ENCODE assay signal across 8 cellular contexts in genomic region chr6:20564269-20564668, GRCh38. TPM values are rescaled to one million over a fixed set of nuclear protein-coding genes. Genes with fewer than 3 reads are reported as not detected.
DNase-seq lines count a peak whose midpoint lies in the region; ATAC-seq, FAIRE-seq and TF ChIP-seq lines count a peak whose summit lies in the region.

No MANE protein-coding gene starts in this region.

- H3K4me1 ChIP-seq in right atrium auricular region, result no peaks in the 10 kb centered on the region

- H3K27me3 ChIP-seq in right atrium auricular region, result no peaks in the 10 kb centered on the region

- no peak overlapping the region for H3K4me3 ChIP-seq in right atrium auricular region
- no peak overlapping the region for H3K4me3 ChIP-seq in retinal pigment epithelial cell (ENCODE audit: low read length)

- H3K9me3 ChIP-seq in right atrium auricular region, result no peaks in the 10 kb centered on the region

- no peak for TF ChIP-seq POLR2A in erythroblast (IDR thresholded peaks at IDR 0.05; ENCODE audit: low read length)

- no peak for FAIRE-seq in urothelium cell line (lab: Jason Lieb, UNC)

- H3K36me3 ChIP-seq in right atrium auricular region, result no peaks in the 10 kb centered on the region

- no peak overlapping the region for H3K27ac ChIP-seq in right atrium auricular region

- no peak for DNase-seq in right atrium auricular region (ENCODE audit: low spot score)
- no peak for DNase-seq in left ventricle myocardium superior
- DNase-seq in NCI-H526 (lab: John Stamatoyannopoulos, UW), result peak; percentile 25 to 49
- peak; percentile 12 to 58 for DNase-seq in erythroblast (lab: John Stamatoyannopoulos, UW)
- no peak for DNase-seq in retinal pigment epithelial cell (ENCODE audit: low read depth)
- DNase-seq in stimulated activated CD4-positive, alpha-beta T cell treated with anti-CD3 and anti-CD28 coated beads, Interleukin-4, amount 100 ng/mL, for 1 hour, result no peak
- DNase-seq in urothelium cell line (ENCODE audit: low spot score), result no peak

- ATAC-seq in left ventricle myocardium superior, result no peak
- no peak for ATAC-seq in GM21619 (IDR thresholded peaks at IDR 0.05; ENCODE audit: unreplicated experiment)

- TF ChIP-seq CTCF in right atrium auricular region (IDR thresholded peaks at IDR 0.05) (peak; percentile 58 to 75), retinal pigment epithelial cell (conservative IDR thresholded peaks at IDR 0.05; ENCODE audit: low read depth, low read length) (peak; percentile 28)

- intact Hi-C loops in left ventricle myocardium superior (cut with micrococcal nuclease), result no loop called here

RNA-seq across cellular contexts. Expression of gene CDKAL1, which starts 30.0 kb away (rescaled TPM):
- total RNA-seq in right atrium auricular region (10 to 100 TPM in 1 of 2 donors, 1 to 10 TPM in 1; 8.8 to 10.5 TPM), left ventricle myocardium superior (9.9 TPM)

Comparison
In these comparisons a context has a peak if more than half of its experiments do, and no peak if none do; other contexts are left out.
1. DNase-seq: peak in NCI-H526 (2 of 2) and erythroblast (2 of 2); none in right atrium auricular region (single experiment), left ventricle myocardium superior (single experiment), retinal pigment epithelial cell (single experiment), stimulated activated CD4-positive, alpha-beta T cell treated with anti-CD3 and anti-CD28 coated beads, Interleukin-4, amount 100 ng/mL, for 1 hour (single experiment) and urothelium cell line (single experiment).